Comparison of ENCODE assay signal across 34 cellular contexts in genomic region chr12:101598483-101598882, GRCh38. TPM values are rescaled to one million over a fixed set of nuclear protein-coding genes. Genes with fewer than 3 reads are reported as not detected.
"Had no signal": no experiment of that assay in that cellular context is flagged by ENCODE, and none has a peak within 500 bp of the region (broad histone marks: within the 10 kb centered on the region; RNA-seq: fewer than 3 reads in every experiment).

No MANE protein-coding gene starts in this region.

- H3K27ac ChIP-seq: adrenal gland, breast epithelium, cardiac muscle cell, colonic mucosa, dorsolateral prefrontal cortex, esophagus muscularis mucosa, foreskin keratinocyte, VCaP had no signal

- H3K36me3 ChIP-seq: adrenal gland, breast epithelium, cardiac muscle cell, colonic mucosa, esophagus muscularis mucosa had no signal

- H3K4me3 ChIP-seq: adrenal gland, breast epithelium, cardiac muscle cell, colonic mucosa, dorsolateral prefrontal cortex, esophagus muscularis mucosa had no signal

- DNase-seq: activated CD4-positive, alpha-beta memory T cell treated with anti-CD3 and anti-CD28 coated beads for 36 hours; activated CD4-positive, alpha-beta T cell treated with anti-CD3 and anti-CD28 coated beads for 48 hours; activated CD8-positive, alpha-beta memory T cell treated with anti-CD3 and anti-CD28 coated beads, Interleukin-2, amount 10 ng/mL, durations not matched to agents 7 days and 5 days; activated CD8-positive, alpha-beta memory T cell treated with anti-CD3 and anti-CD28 coated beads, Interleukin-2, amount 50 U/mL, for 4 hours; activated CD8-positive, alpha-beta T cell treated with anti-CD3 and anti-CD28 coated beads, Interleukin-2, amount 10 ng/mL, durations not matched to agents 7 days and 5 days; activated effector memory CD4-positive, alpha-beta T cell treated with anti-CD3 and anti-CD28 coated beads, Interleukin-2, amount 50 U/mL, for 16 hours; activated naive CD4-positive, alpha-beta T cell treated with anti-CD3 and anti-CD28 coated beads for 36 hours; activated naive CD8-positive, alpha-beta T cell treated with anti-CD3 and anti-CD28 coated beads for 36 hours; activated naive CD8-positive, alpha-beta T cell treated with anti-CD3 and anti-CD28 coated beads, Interleukin-2, amount 50 U/mL, for 24 hours; activated T-cell treated with anti-CD3 and anti-CD28 coated beads, Interleukin-2, amount 50 U/mL, for 1 hour; activated T-cell treated with anti-CD3 and anti-CD28 coated beads, Interleukin-2, amount 50 U/mL, for 48 hours; adrenal gland; amygdala; aorta; central memory CD4-positive, alpha-beta T cell; cerebellar nuclear complex; colonic mucosa; dorsolateral prefrontal cortex; effector memory CD4-positive, alpha-beta T cell; erythroblast; foreskin keratinocyte; head of caudate nucleus; T-helper 2 cell had no signal

- H3K4me1 ChIP-seq: adrenal gland, breast epithelium, colonic mucosa, esophagus muscularis mucosa, foreskin keratinocyte had no signal

- H3K27ac Mint-ChIP-seq: activated CD4-positive, alpha-beta memory T cell treated with anti-CD3 and anti-CD28 coated beads for 36 hours; activated CD8-positive, alpha-beta memory T cell treated with anti-CD3 and anti-CD28 coated beads, Interleukin-2, amount 10 ng/mL, durations not matched to agents 7 days and 5 days; activated CD8-positive, alpha-beta T cell treated with anti-CD3 and anti-CD28 coated beads, Interleukin-2, amount 10 ng/mL, durations not matched to agents 7 days and 5 days; activated naive CD4-positive, alpha-beta T cell treated with anti-CD3 and anti-CD28 coated beads for 36 hours; activated naive CD4-positive, alpha-beta T cell treated with anti-CD3 and anti-CD28 coated beads, Interleukin-2, amount 50 U/mL, for 24 hours; activated naive CD8-positive, alpha-beta T cell treated with anti-CD3 and anti-CD28 coated beads for 36 hours; activated naive CD8-positive, alpha-beta T cell treated with anti-CD3 and anti-CD28 coated beads, Interleukin-2, amount 50 U/mL, for 24 hours; activated T-helper 1 cell treated with anti-CD3 and anti-CD28 coated beads, Interleukin-12 subunit alpha, Interleukin-12 subunit beta, Interleukin-2, Interleukin-4 antibody, amounts not matched to agents 30 ng/mL and 10 ng/mL and 1 ng/mL, durations not matched to agents 14 hours and 24 hours and 36 hours; activated T-helper 2 cell treated with anti-CD3 and anti-CD28 coated beads, Interferon-gamma antibody, Interleukin-2, Interleukin-4, amounts not matched to agents 10 μg/mL and 5 μg/mL and 100 μg/mL, durations not matched to agents 14 hours and 24 hours and 36 hours; WTC11 had no signal

- H3K9me3 Mint-ChIP-seq: activated CD4-positive, alpha-beta memory T cell treated with anti-CD3 and anti-CD28 coated beads for 36 hours; activated naive CD4-positive, alpha-beta T cell treated with anti-CD3 and anti-CD28 coated beads for 36 hours; activated naive CD4-positive, alpha-beta T cell treated with anti-CD3 and anti-CD28 coated beads, Interleukin-2, amount 50 U/mL, for 24 hours; activated naive CD8-positive, alpha-beta T cell treated with anti-CD3 and anti-CD28 coated beads for 36 hours; activated naive CD8-positive, alpha-beta T cell treated with anti-CD3 and anti-CD28 coated beads, Interleukin-2, amount 50 U/mL, for 24 hours; activated T-helper 1 cell treated with anti-CD3 and anti-CD28 coated beads, Interleukin-12 subunit alpha, Interleukin-12 subunit beta, Interleukin-2, Interleukin-4 antibody, amounts not matched to agents 30 ng/mL and 10 ng/mL and 1 ng/mL, durations not matched to agents 14 hours and 24 hours and 36 hours; activated T-helper 2 cell treated with anti-CD3 and anti-CD28 coated beads, Interferon-gamma antibody, Interleukin-2, Interleukin-4, amounts not matched to agents 10 μg/mL and 5 μg/mL and 100 μg/mL, durations not matched to agents 14 hours and 24 hours and 36 hours; brain; WTC11 had no signal

- H3K36me3 Mint-ChIP-seq: activated CD4-positive, alpha-beta memory T cell treated with anti-CD3 and anti-CD28 coated beads for 36 hours; activated CD8-positive, alpha-beta memory T cell treated with anti-CD3 and anti-CD28 coated beads, Interleukin-2, amount 10 ng/mL, durations not matched to agents 7 days and 5 days; activated naive CD4-positive, alpha-beta T cell treated with anti-CD3 and anti-CD28 coated beads, Interleukin-2, amount 50 U/mL, for 24 hours; activated naive CD8-positive, alpha-beta T cell treated with anti-CD3 and anti-CD28 coated beads for 36 hours; brain; WTC11 had no signal

- H3K27me3 Mint-ChIP-seq: activated CD4-positive, alpha-beta memory T cell treated with anti-CD3 and anti-CD28 coated beads for 36 hours; brain had no signal

- ATAC-seq: activated CD8-positive, alpha-beta memory T cell treated with anti-CD3 and anti-CD28 coated beads, Interleukin-2, amount 10 ng/mL, durations not matched to agents 7 days and 5 days; activated CD8-positive, alpha-beta T cell treated with anti-CD3 and anti-CD28 coated beads, Interleukin-2, amount 10 ng/mL, durations not matched to agents 7 days and 5 days; activated naive CD8-positive, alpha-beta T cell treated with anti-CD3 and anti-CD28 coated beads, Interleukin-2, amount 50 U/mL, for 24 hours; foreskin keratinocyte; WTC11 had no signal

- H3K27me3 ChIP-seq: adrenal gland, breast epithelium, colonic mucosa, esophagus muscularis mucosa, foreskin keratinocyte had no signal

- H3K4me1 Mint-ChIP-seq: activated CD8-positive, alpha-beta memory T cell treated with anti-CD3 and anti-CD28 coated beads, Interleukin-2, amount 10 ng/mL, durations not matched to agents 7 days and 5 days; activated naive CD4-positive, alpha-beta T cell treated with anti-CD3 and anti-CD28 coated beads, Interleukin-2, amount 50 U/mL, for 24 hours; activated naive CD8-positive, alpha-beta T cell treated with anti-CD3 and anti-CD28 coated beads for 36 hours; activated naive CD8-positive, alpha-beta T cell treated with anti-CD3 and anti-CD28 coated beads, Interleukin-2, amount 50 U/mL, for 24 hours had no signal

- H3K4me3 Mint-ChIP-seq: activated CD4-positive, alpha-beta memory T cell treated with anti-CD3 and anti-CD28 coated beads for 36 hours; activated CD8-positive, alpha-beta memory T cell treated with anti-CD3 and anti-CD28 coated beads, Interleukin-2, amount 10 ng/mL, durations not matched to agents 7 days and 5 days; activated CD8-positive, alpha-beta T cell treated with anti-CD3 and anti-CD28 coated beads, Interleukin-2, amount 10 ng/mL, durations not matched to agents 7 days and 5 days; activated naive CD4-positive, alpha-beta T cell treated with anti-CD3 and anti-CD28 coated beads for 36 hours; activated naive CD4-positive, alpha-beta T cell treated with anti-CD3 and anti-CD28 coated beads, Interleukin-2, amount 50 U/mL, for 24 hours; activated naive CD8-positive, alpha-beta T cell treated with anti-CD3 and anti-CD28 coated beads for 36 hours; activated naive CD8-positive, alpha-beta T cell treated with anti-CD3 and anti-CD28 coated beads, Interleukin-2, amount 50 U/mL, for 24 hours; activated T-helper 1 cell treated with anti-CD3 and anti-CD28 coated beads, Interleukin-12 subunit alpha, Interleukin-12 subunit beta, Interleukin-2, Interleukin-4 antibody, amounts not matched to agents 30 ng/mL and 10 ng/mL and 1 ng/mL, durations not matched to agents 14 hours and 24 hours and 36 hours; WTC11 had no signal

- H3K9me3 ChIP-seq: adrenal gland, breast epithelium, colonic mucosa, esophagus muscularis mucosa had no signal

RNA-seq across cellular contexts. Expression of gene MYBPC1, which starts 3.7 kb away (rescaled TPM):
- total RNA-seq: activated CD4-positive, alpha-beta memory T cell treated with anti-CD3 and anti-CD28 coated beads for 36 hours; activated CD8-positive, alpha-beta memory T cell treated with anti-CD3 and anti-CD28 coated beads for 36 hours; activated CD8-positive, alpha-beta memory T cell treated with anti-CD3 and anti-CD28 coated beads, Interleukin-2, amount 10 ng/mL, durations not matched to agents 7 days and 5 days; activated CD8-positive, alpha-beta T cell treated with anti-CD3 and anti-CD28 coated beads, Interleukin-2, amount 10 ng/mL, durations not matched to agents 7 days and 5 days; activated naive CD4-positive, alpha-beta T cell treated with anti-CD3 and anti-CD28 coated beads for 36 hours; activated naive CD8-positive, alpha-beta T cell treated with anti-CD3 and anti-CD28 coated beads for 36 hours; activated T-helper 1 cell treated with anti-CD3 and anti-CD28 coated beads, Interleukin-12 subunit alpha, Interleukin-12 subunit beta, Interleukin-2, Interleukin-4 antibody, amounts not matched to agents 30 ng/mL and 10 ng/mL and 1 ng/mL, durations not matched to agents 14 hours and 24 hours and 36 hours; activated T-helper 2 cell treated with anti-CD3 and anti-CD28 coated beads, Interferon-gamma antibody, Interleukin-2, Interleukin-4, amounts not matched to agents 10 μg/mL and 5 μg/mL and 100 μg/mL, durations not matched to agents 14 hours and 24 hours and 36 hours; aorta; cardiac muscle cell; foreskin keratinocyte; T-helper 1 cell treated with Interleukin-12 subunit alpha and Interleukin-12 subunit beta and Interleukin-4 antibody, amounts not matched to agents 30 ng/mL and 1 ng/mL, for 36 hours; WTC11 had no signal
- polyA plus RNA-seq: cardiac muscle cell, foreskin keratinocyte had no signal
